Comparison of ENCODE assay signal across 10 cellular contexts in the genomic region with DNA sequence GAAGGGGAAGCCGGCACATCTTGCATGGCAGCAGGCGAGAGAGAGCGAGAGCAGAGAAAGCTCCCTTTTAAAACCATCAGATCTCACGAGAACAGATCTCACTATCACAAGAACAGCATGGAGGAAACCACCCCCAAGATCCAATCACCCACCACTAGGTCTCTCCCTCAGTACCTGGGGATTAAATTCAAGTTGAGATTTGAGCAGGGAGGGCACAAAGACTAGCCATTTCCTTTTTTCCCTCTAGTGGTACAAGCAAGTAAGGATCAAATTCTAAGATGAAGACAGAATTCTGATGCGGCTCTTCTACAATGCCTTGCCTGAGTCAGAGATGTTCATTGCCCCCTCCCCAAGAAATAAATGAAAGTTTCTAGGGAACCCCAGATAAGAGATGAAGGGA. TPM values are rescaled to one million over a fixed set of nuclear protein-coding genes. Genes with fewer than 3 reads are reported as not detected.
DNase-seq lines count a peak whose midpoint lies in the region; ATAC-seq, FAIRE-seq and TF ChIP-seq lines count a peak whose summit lies in the region.
"Had no signal": no experiment of that assay in that cellular context is flagged by ENCODE, and none has a peak within 500 bp of the region (broad histone marks: within the 10 kb centered on the region; RNA-seq: fewer than 3 reads in every experiment).

No MANE protein-coding gene starts in this region.

- no peak for TF ChIP-seq POLR2A in GM12891 (IDR thresholded peaks at IDR 0.05; ENCODE audit: low read depth, low read length)

- H3K36me3 ChIP-seq in RWPE2 (ENCODE audit: low read depth) = no peaks in the 10 kb centered on the region

- peak; percentile 16 for TF ChIP-seq CTCF in AG04449 (IDR thresholded peaks at IDR 0.05; ENCODE audit: insufficient read depth, low read length, missing control alignments)
- TF ChIP-seq CTCF in RWPE2 (IDR thresholded peaks at IDR 0.05; ENCODE audit: poor library complexity, severe bottlenecking) = peak; percentile 7
- peak; percentile 49 for TF ChIP-seq CTCF in fibroblast of pulmonary artery (IDR thresholded peaks at IDR 0.05; ENCODE audit: low read length, missing control alignments)

- no peak for DNase-seq in AG04449 (ENCODE audit: low read depth, low spot score)
- peak; percentile 39 for DNase-seq in ELR (ENCODE audit: low read depth)
- no peak for DNase-seq in RWPE2 (ENCODE audit: low spot score)
- peak; percentile 14 for DNase-seq in fibroblast of pulmonary artery (ENCODE audit: low read depth)
- no peak for DNase-seq in RPMI8226
- DNase-seq in GM12891 (ENCODE audit: insufficient read length, low spot score) = no peak
- DNase-seq in SW480 (ENCODE audit: low spot score) = no peak
- no peak for DNase-seq in NCI-H1092 (lab: John Stamatoyannopoulos, UW)
- DNase-seq: anterior cingulate cortex had no signal

- no peak for FAIRE-seq in GM12891 (lab: Jason Lieb, UNC)
- FAIRE-seq: RCC 7860 had no signal

- CTCF ChIA-PET in AG04449 (lab: Yijun Ruan, JAX) = interaction anchor here (0.8 to 3.9 kb wide), 5 partner anchors 9 to 243 kb away, joined by 3 to 12 read pairs (median 4); no protein-coding TSS in a partner anchor

- H3K27me3 ChIP-seq in RWPE2 (ENCODE audit: insufficient read depth, poor library complexity, severe bottlenecking) = no peaks in the 10 kb centered on the region

- H3K9me3 ChIP-seq in RWPE2 (ENCODE audit: severe bottlenecking) = no peaks in the 10 kb centered on the region

- H3K27ac ChIP-seq in RWPE2 (ENCODE audit: poor library complexity, severe bottlenecking) = no peak overlapping the region

- no peaks in the 10 kb centered on the region for H3K4me1 ChIP-seq in RWPE2 (ENCODE audit: insufficient read depth, poor library complexity, severe bottlenecking)

- POLR2A ChIA-PET in AG04449 (lab: Yijun Ruan, JAX) = no interaction called here

- 0 out of 3 replicates have a peak, but pooled peaks have one; percentile 35 for ATAC-seq in RWPE2 (ENCODE audit: low read depth)

- H3K4me3 ChIP-seq in AG04449 (ENCODE audit: low read depth, low read length) = no peak overlapping the region
- no peak overlapping the region for H3K4me3 ChIP-seq in RWPE2 (ENCODE audit: severe bottlenecking)
- no peak overlapping the region for H3K4me3 ChIP-seq in fibroblast of pulmonary artery (replicated peaks; ENCODE audit: low read depth, low read length)

TF ChIP-seq in GM12891, 5 proteins besides CTCF, POLR2A, EP300 and RAD21:
- TF ChIP-seq PAX5 (IDR thresholded peaks at IDR 0.05; ENCODE audit: insufficient read depth, low read length, severe bottlenecking) = no peak
- TF ChIP-seq POU2F2 (IDR thresholded peaks at IDR 0.05; ENCODE audit: low read depth, low read length) = no peak
- TF ChIP-seq TAF1 (IDR thresholded peaks at IDR 0.05; ENCODE audit: low read depth, low read length) = no peak
- no peak for TF ChIP-seq SPI1 (IDR thresholded peaks at IDR 0.05; ENCODE audit: low read depth, low read length)
- TF ChIP-seq POLR2AphosphoS5 (IDR thresholded peaks at IDR 0.05; ENCODE audit: low read depth, low read length) = no peak

RNA-seq across cellular contexts. Expression of a gene that starts 45.6 kb away (rescaled TPM):
- polyA plus RNA-seq in GM12891 (2012; ENCODE audit: low read depth, missing spikeins) = 13.8 TPM

Comparison
In these comparisons a context has a peak if more than half of its experiments do, and no peak if none do; other contexts are left out.
1. DNase-seq: peak in ELR (single experiment) and fibroblast of pulmonary artery (single experiment); none in AG04449 (single experiment), RWPE2 (single experiment), RPMI8226 (single experiment), GM12891 (single experiment), SW480 (single experiment) and NCI-H1092 (single experiment).
2. Peak in every context shown above with its lines, with median percentiles within 50 percentile points of each other: CTCF ChIP-seq.